In genomic region chr10:62023289-62023688, GRCh38 we compare ENCODE assay signal across 22 cellular contexts.
DNase-seq lines count a peak whose midpoint lies in the region; ATAC-seq and TF ChIP-seq lines count a peak whose summit lies in the region.
"Had no signal": no experiment of that assay in that cellular context is flagged by ENCODE, and none has a peak within 500 bp of the region (broad histone marks: within the 10 kb centered on the region; RNA-seq: fewer than 3 reads in every experiment).

No MANE protein-coding gene starts in this region.

- H3K27ac Mint-ChIP-seq in T-helper 1 cell treated with Interleukin-12 subunit alpha and Interleukin-12 subunit beta and Interleukin-4 antibody, amounts not matched to agents 30 μg/mL and 1 μg/mL, for 36 hours: peak overlapping the region; percentile 70
- peak overlapping the region; percentile 12 for H3K27ac Mint-ChIP-seq in CD4-positive, alpha-beta T cell
- H3K27ac Mint-ChIP-seq in activated T-helper 1 cell treated with anti-CD3 and anti-CD28 coated beads, Interleukin-12 subunit alpha, Interleukin-12 subunit beta, Interleukin-2, Interleukin-4 antibody, amounts not matched to agents 30 ng/mL and 10 ng/mL and 1 ng/mL, durations not matched to agents 14 hours and 24 hours and 36 hours: peak overlapping the region; percentile 87
- peak overlapping the region; percentile 92 to 100 (median 97) for H3K27ac Mint-ChIP-seq in naive B cell

- CTCF ChIA-PET in CD4-positive, alpha-beta T cell (lab: Charles Lee): interaction anchor here (1.1 kb wide), 1 partner anchor 16 kb away, joined by 3 read pairs; no protein-coding TSS in a partner anchor

- intact Hi-C loops in CD4-positive, alpha-beta T cell (cut with DNase I, micrococcal nuclease): no loop called here
- intact Hi-C loops in activated T-helper 1 cell treated with anti-CD3 and anti-CD28 coated beads, Interleukin-12 subunit alpha, Interleukin-12 subunit beta, Interleukin-2, Interleukin-4 antibody, amounts not matched to agents 30 ng/mL and 10 ng/mL and 1 ng/mL, durations not matched to agents 14 hours and 24 hours and 36 hours (cut with micrococcal nuclease): no loop called here
- intact Hi-C loops in psoas muscle (cut with DNase I): no loop called here

- no peak for ATAC-seq in CD4-positive, alpha-beta T cell (ENCODE audit: poor library complexity)
- ATAC-seq in naive B cell (ENCODE audit: low read depth in 2 of 2) (no peak), HG03469 (IDR thresholded peaks at IDR 0.05; ENCODE audit: unreplicated experiment) (no peak), psoas muscle (no peak)
- ATAC-seq: A549, esophagus mucosa, left ventricle myocardium superior had no signal

- POLR2A ChIA-PET in CD4-positive, alpha-beta T cell (lab: Charles Lee): interaction anchor here (1.4 to 1.5 kb wide), 2 partner anchors 15 to 120 kb away, joined by 3 to 4 read pairs; no protein-coding TSS in a partner anchor

- no peaks in the 10 kb centered on the region for H3K9me3 ChIP-seq in CD4-positive, alpha-beta T cell (ENCODE audit: control insufficient read depth, low read length)
- no peaks in the 10 kb centered on the region for H3K9me3 ChIP-seq in psoas muscle
- H3K9me3 ChIP-seq: A549, breast epithelium had no signal

- peaks cover 4% of the 10 kb centered on the region for H3K9me3 Mint-ChIP-seq in T-helper 1 cell treated with Interleukin-12 subunit alpha and Interleukin-12 subunit beta and Interleukin-4 antibody, amounts not matched to agents 30 μg/mL and 1 μg/mL, for 36 hours
- H3K9me3 Mint-ChIP-seq in CD4-positive, alpha-beta T cell: no peaks in the 10 kb centered on the region
- H3K9me3 Mint-ChIP-seq in activated T-helper 1 cell treated with anti-CD3 and anti-CD28 coated beads, Interleukin-12 subunit alpha, Interleukin-12 subunit beta, Interleukin-2, Interleukin-4 antibody, amounts not matched to agents 30 ng/mL and 10 ng/mL and 1 ng/mL, durations not matched to agents 14 hours and 24 hours and 36 hours: peaks cover 13% of the 10 kb centered on the region
- H3K9me3 Mint-ChIP-seq in naive B cell: peaks cover 0 to 5% (median 2%) of the 10 kb centered on the region in 7 donors

- peaks cover 55% of the 10 kb centered on the region for H3K36me3 Mint-ChIP-seq in T-helper 1 cell treated with Interleukin-12 subunit alpha and Interleukin-12 subunit beta and Interleukin-4 antibody, amounts not matched to agents 30 μg/mL and 1 μg/mL, for 36 hours (ENCODE audit: low read depth)
- H3K36me3 Mint-ChIP-seq in CD4-positive, alpha-beta T cell (ENCODE audit: low read depth): peaks cover 2% of the 10 kb centered on the region
- H3K36me3 Mint-ChIP-seq in activated T-helper 1 cell treated with anti-CD3 and anti-CD28 coated beads, Interleukin-12 subunit alpha, Interleukin-12 subunit beta, Interleukin-2, Interleukin-4 antibody, amounts not matched to agents 30 ng/mL and 10 ng/mL and 1 ng/mL, durations not matched to agents 14 hours and 24 hours and 36 hours (ENCODE audit: low read depth): peaks cover 52% of the 10 kb centered on the region
- H3K36me3 Mint-ChIP-seq in naive B cell: peaks cover 29 to 36% of the 10 kb centered on the region in 2 donors

- no peaks in the 10 kb centered on the region for H3K27me3 ChIP-seq in CD4-positive, alpha-beta T cell (ENCODE audit: control insufficient read depth, insufficient read depth, low read length)
- no peaks in the 10 kb centered on the region for H3K27me3 ChIP-seq in psoas muscle (ENCODE audit: insufficient read depth in 3 of 3, low read length in 2 of 3)
- H3K27me3 ChIP-seq: breast epithelium had no signal

- H3K27ac ChIP-seq in CD4-positive, alpha-beta T cell (ENCODE audit: low read depth, low read length): no peak overlapping the region
- H3K27ac ChIP-seq in psoas muscle: no peak overlapping the region
- H3K27ac ChIP-seq: A549, breast epithelium, C4-2B, parathyroid adenoma, PC-9 had no signal

- TF ChIP-seq CTCF in CD4-positive, alpha-beta T cell (IDR thresholded peaks at IDR 0.05): no peak
- no peak for TF ChIP-seq CTCF in psoas muscle (IDR thresholded peaks at IDR 0.05)

- no peak for DNase-seq in T-helper 1 cell
- DNase-seq in CD4-positive, alpha-beta T cell: no peak
- no peak for DNase-seq in activated T-helper 1 cell treated with anti-CD3 and anti-CD28 coated beads, Interleukin-12 subunit alpha, Interleukin-12 subunit beta, Interleukin-2, Interleukin-4 antibody, amounts not matched to agents 30 ng/mL and 10 ng/mL and 1 ng/mL, durations not matched to agents 14 hours and 24 hours and 36 hours (ENCODE audit: low spot score)
- no peak for DNase-seq in naive B cell
- no peak for DNase-seq in SHP77 treated with DMSO at 0.1 percent for 48 hours (lab: John Stamatoyannopoulos, UW)
- DNase-seq in psoas muscle: no peak
- DNase-seq: activated CD4-positive, alpha-beta T cell treated with anti-CD3 and anti-CD28 coated beads, Interleukin-2, amount 50 U/mL, for 48 hours; DMS79 treated with DMSO at 0.1 percent for 48 hours; left ventricle myocardium superior; NCI-H1105; NCI-H2107; NCI-H69; stimulated activated CD4-positive, alpha-beta T cell treated with anti-CD3 and anti-CD28 coated beads, Interleukin-2, amount 100 ng/mL, for 48 hours; trophoblast cell had no signal

- H3K36me3 ChIP-seq in psoas muscle (ENCODE audit: insufficient read depth in 1 of 2, low read depth in 1 of 2): no peaks in the 10 kb centered on the region
- H3K36me3 ChIP-seq: breast epithelium had no signal

- no peak overlapping the region for H3K4me3 Mint-ChIP-seq in T-helper 1 cell treated with Interleukin-12 subunit alpha and Interleukin-12 subunit beta and Interleukin-4 antibody, amounts not matched to agents 30 μg/mL and 1 μg/mL, for 36 hours
- H3K4me3 Mint-ChIP-seq in CD4-positive, alpha-beta T cell: no peak overlapping the region
- no peak overlapping the region for H3K4me3 Mint-ChIP-seq in activated T-helper 1 cell treated with anti-CD3 and anti-CD28 coated beads, Interleukin-12 subunit alpha, Interleukin-12 subunit beta, Interleukin-2, Interleukin-4 antibody, amounts not matched to agents 30 ng/mL and 10 ng/mL and 1 ng/mL, durations not matched to agents 14 hours and 24 hours and 36 hours
- H3K4me3 Mint-ChIP-seq in naive B cell: peak overlapping the region in 5 of 8 donors; percentile 47 to 73 (median 66)

- peaks cover 63% of the 10 kb centered on the region for H3K4me1 Mint-ChIP-seq in T-helper 1 cell treated with Interleukin-12 subunit alpha and Interleukin-12 subunit beta and Interleukin-4 antibody, amounts not matched to agents 30 μg/mL and 1 μg/mL, for 36 hours (ENCODE audit: low read depth)
- peaks cover 87% of the 10 kb centered on the region for H3K4me1 Mint-ChIP-seq in CD4-positive, alpha-beta T cell (ENCODE audit: low read depth)
- H3K4me1 Mint-ChIP-seq in activated T-helper 1 cell treated with anti-CD3 and anti-CD28 coated beads, Interleukin-12 subunit alpha, Interleukin-12 subunit beta, Interleukin-2, Interleukin-4 antibody, amounts not matched to agents 30 ng/mL and 10 ng/mL and 1 ng/mL, durations not matched to agents 14 hours and 24 hours and 36 hours (ENCODE audit: low read depth): peaks cover 77% of the 10 kb centered on the region
- peaks cover 63 to 96% (median 80%) of the 10 kb centered on the region in 3 donors for H3K4me1 Mint-ChIP-seq in naive B cell

- H3K4me1 ChIP-seq in psoas muscle: peaks cover 35% of the 10 kb centered on the region
- H3K4me1 ChIP-seq: parathyroid adenoma had no signal

- H3K27me3 Mint-ChIP-seq in T-helper 1 cell treated with Interleukin-12 subunit alpha and Interleukin-12 subunit beta and Interleukin-4 antibody, amounts not matched to agents 30 μg/mL and 1 μg/mL, for 36 hours (ENCODE audit: low read depth): no peaks in the 10 kb centered on the region
- H3K27me3 Mint-ChIP-seq in CD4-positive, alpha-beta T cell: no peaks in the 10 kb centered on the region
- no peaks in the 10 kb centered on the region for H3K27me3 Mint-ChIP-seq in activated T-helper 1 cell treated with anti-CD3 and anti-CD28 coated beads, Interleukin-12 subunit alpha, Interleukin-12 subunit beta, Interleukin-2, Interleukin-4 antibody, amounts not matched to agents 30 ng/mL and 10 ng/mL and 1 ng/mL, durations not matched to agents 14 hours and 24 hours and 36 hours (ENCODE audit: insufficient read depth)
- no peaks in the 10 kb centered on the region for H3K27me3 Mint-ChIP-seq in naive B cell

- H3K4me3 ChIP-seq in psoas muscle: no peak overlapping the region
- H3K4me3 ChIP-seq: A549, breast epithelium, PC-9 had no signal

Comparison
In these comparisons a context has a peak if more than half of its experiments do, and no peak if none do; other contexts are left out.
1. H3K27ac Mint-ChIP-seq: peak in every context shown above with its lines; median percentile 97 in naive B cell; 87 in activated T-helper 1 cell treated with anti-CD3 and anti-CD28 coated beads, Interleukin-12 subunit alpha, Interleukin-12 subunit beta, Interleukin-2, Interleukin-4 antibody, amounts not matched to agents 30 ng/mL and 10 ng/mL and 1 ng/mL, durations not matched to agents 14 hours and 24 hours and 36 hours; 70 in T-helper 1 cell treated with Interleukin-12 subunit alpha and Interleukin-12 subunit beta and Interleukin-4 antibody, amounts not matched to agents 30 μg/mL and 1 μg/mL, for 36 hours; 12 in CD4-positive, alpha-beta T cell.
2. H3K4me3 Mint-ChIP-seq: peak in naive B cell (5 of 8); none in T-helper 1 cell treated with Interleukin-12 subunit alpha and Interleukin-12 subunit beta and Interleukin-4 antibody, amounts not matched to agents 30 μg/mL and 1 μg/mL, for 36 hours (single experiment), CD4-positive, alpha-beta T cell (single experiment) and activated T-helper 1 cell treated with anti-CD3 and anti-CD28 coated beads, Interleukin-12 subunit alpha, Interleukin-12 subunit beta, Interleukin-2, Interleukin-4 antibody, amounts not matched to agents 30 ng/mL and 10 ng/mL and 1 ng/mL, durations not matched to agents 14 hours and 24 hours and 36 hours (single experiment).